ENCODE assay signal across 21 cellular contexts in the genomic region with DNA sequence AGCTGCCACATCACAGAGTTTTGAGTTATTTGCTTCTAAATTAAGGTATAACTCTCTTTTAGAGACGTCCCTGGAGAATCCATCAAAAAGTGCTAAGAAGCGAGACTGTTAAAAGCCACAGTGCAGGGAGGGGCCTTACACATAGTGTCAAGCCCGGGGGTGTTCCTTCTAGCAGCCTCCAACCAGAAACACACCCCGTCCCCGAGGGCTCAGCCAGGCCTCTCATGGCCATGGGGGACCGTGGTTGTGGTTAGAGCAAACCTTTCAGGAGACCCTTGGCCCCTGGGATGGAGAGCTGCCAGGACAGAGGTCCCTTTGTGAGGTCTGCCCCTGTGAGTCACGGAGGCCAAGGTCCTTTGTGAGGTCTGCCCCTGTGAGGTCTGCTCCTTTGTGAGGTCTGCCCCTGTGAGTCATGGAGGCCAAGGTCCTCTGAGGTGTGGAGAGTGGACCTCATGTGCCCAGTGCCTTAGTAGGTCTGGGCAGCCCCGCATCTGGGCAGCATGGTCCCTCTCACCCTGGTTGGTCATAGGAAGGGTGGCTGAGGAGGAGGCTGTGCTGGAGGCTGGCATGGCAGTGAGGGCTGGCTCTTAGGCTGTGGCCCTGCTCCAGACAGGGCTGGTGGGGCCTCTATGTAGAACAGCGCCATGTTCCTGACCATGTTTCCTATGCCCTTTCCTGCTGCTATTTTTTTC. TPM values are rescaled to one million over a fixed set of nuclear protein-coding genes. Genes with fewer than 3 reads are reported as not detected.
DNase-seq lines count a peak whose midpoint lies in the region; ATAC-seq, FAIRE-seq and TF ChIP-seq lines count a peak whose summit lies in the region.
"Had no signal": no experiment of that assay in that cellular context is flagged by ENCODE, and none has a peak within 500 bp of the region (broad histone marks: within the 10 kb centered on the region; RNA-seq: fewer than 3 reads in every experiment).

No MANE protein-coding gene starts in this region.

- TF ChIP-seq CTCF in right atrium auricular region (IDR thresholded peaks at IDR 0.05) (no peak), kidney (IDR thresholded peaks at IDR 0.05; ENCODE audit: borderline replicate concordance, extremely low read depth, insufficient read depth) (no peak)

- no peak overlapping the region for H3K9ac ChIP-seq in kidney (ENCODE audit: low read length in 2 of 2)

- no peak overlapping the region for H3K27ac ChIP-seq in right atrium auricular region
- H3K27ac ChIP-seq in SJSA1 = peak overlapping the region; percentile 22
- H3K27ac ChIP-seq in kidney (ENCODE audit: low read depth in 2 of 2, low read length in 2 of 2) = no peak overlapping the region
- peak overlapping the region; percentile 53 for H3K27ac ChIP-seq in substantia nigra (ENCODE audit: low read depth, low read length, poor library complexity, severe bottlenecking)
- H3K27ac ChIP-seq: ascending aorta, sigmoid colon, upper lobe of left lung had no signal

- no peaks in the 10 kb centered on the region for H3K36me3 ChIP-seq in right atrium auricular region
- peaks cover 49% of the 10 kb centered on the region for H3K36me3 ChIP-seq in SJSA1
- H3K36me3 ChIP-seq in kidney (ENCODE audit: control insufficient read depth in 1 of 2, insufficient read depth in 2 of 2, low read length in 2 of 2) = no peaks in the 10 kb centered on the region
- H3K36me3 ChIP-seq: ascending aorta, sigmoid colon, upper lobe of left lung had no signal

- no peaks in the 10 kb centered on the region for H3K27me3 ChIP-seq in right atrium auricular region
- no peaks in the 10 kb centered on the region for H3K27me3 ChIP-seq in SJSA1 (replicated peaks)
- H3K27me3 ChIP-seq: ascending aorta, sigmoid colon had no signal

- intact Hi-C loops in Right ventricle myocardium superior (cut with DNase I) (no loop called here), kidney (cut with DNase I) (no loop called here)

- no peak for FAIRE-seq in kidney (lab: Jason Lieb, UNC)
- FAIRE-seq: A204.1 had no signal

- H3K4me1 ChIP-seq in right atrium auricular region = peaks cover 0 to 12% of the 10 kb centered on the region in 2 donors
- peaks cover 85% of the 10 kb centered on the region for H3K4me1 ChIP-seq in SJSA1 (replicated peaks)
- no peaks in the 10 kb centered on the region for H3K4me1 ChIP-seq in kidney (ENCODE audit: control insufficient read depth in 1 of 2, insufficient read depth in 1 of 2, low read depth in 1 of 2, low read length in 2 of 2)

- ATAC-seq in Right ventricle myocardium superior (ENCODE audit: poor library complexity) (no peak), GM21381 (IDR thresholded peaks at IDR 0.05; ENCODE audit: unreplicated experiment) (no peak)
- ATAC-seq: activated CD8-positive, alpha-beta T cell treated with anti-CD3 and anti-CD28 coated beads for 36 hours; activated T-cell treated with anti-CD3 and anti-CD28 coated beads, Interleukin-2, amount 50 U/mL, for 4 hours had no signal

- DNase-seq in Right ventricle myocardium superior (peak; percentile 36), right atrium auricular region (ENCODE audit: low spot score) (no peak), SJSA1 (ENCODE audit: low read depth in 1 of 2, low spot score in 2 of 2) (peak; percentile 94 to 99), kidney (peak; percentile 46), substantia nigra (lab: John Stamatoyannopoulos, UW) (no peak), NCI-H187 (lab: John Stamatoyannopoulos, UW) (no peak), DMS153 treated with DMSO at 0.1 percent for 48 hours (lab: John Stamatoyannopoulos, UW; ENCODE audit: unreplicated experiment) (no peak)
- DNase-seq: activated B cell treated with CpG ODN at 0.5 μM for 24 hours; activated CD8-positive, alpha-beta T cell treated with anti-CD3 and anti-CD28 coated beads for 36 hours; activated naive CD4-positive, alpha-beta T cell treated with anti-CD3 and anti-CD28 coated beads, Interleukin-2, amount 50 U/mL, for 16 hours; activated T-cell treated with anti-CD3 and anti-CD28 coated beads, Interleukin-2, amount 50 U/mL, for 4 hours; effector memory CD4-positive, alpha-beta T cell; Kasumi-1; NCI-H1417; NCI-H2171; sigmoid colon; upper lobe of left lung had no signal

- no peak overlapping the region for H3K4me3 ChIP-seq in right atrium auricular region
- H3K4me3 ChIP-seq in SJSA1 = no peak overlapping the region
- no peak overlapping the region for H3K4me3 ChIP-seq in kidney (ENCODE audit: low read length in 2 of 2)
- H3K4me3 ChIP-seq: ascending aorta, lung, sigmoid colon, upper lobe of left lung had no signal

- H3K9me3 ChIP-seq in right atrium auricular region (no peaks in the 10 kb centered on the region), SJSA1 (replicated peaks) (no peaks in the 10 kb centered on the region), kidney (ENCODE audit: control insufficient read depth in 1 of 2, low read length in 2 of 2) (no peaks in the 10 kb centered on the region)
- H3K9me3 ChIP-seq: ascending aorta, sigmoid colon, upper lobe of left lung had no signal

RNA-seq across cellular contexts. Expression of gene GNAZ, which starts 5.4 kb away (rescaled TPM):
- 3.1 TPM for total RNA-seq in Right ventricle myocardium superior
- total RNA-seq in right atrium auricular region = 1 to 10 TPM; 1.9 to 3.2 TPM
- 68.9 and 82.5 TPM in 2 replicates for total RNA-seq in SJSA1 (2014; rRNA removed; shearing (Covaris generic))
- total RNA-seq in kidney = 5.7 TPM
- 3.7 TPM for polyA plus RNA-seq in kidney (ENCODE audit: insufficient read depth, low read depth, low replicate concordance)

Comparison
In these comparisons a context has a peak if more than half of its experiments do, and no peak if none do; other contexts are left out.
1. DNase-seq: peak in Right ventricle myocardium superior (single experiment), SJSA1 (2 of 2) and kidney (single experiment); none in right atrium auricular region (single experiment), substantia nigra (0 of 49), NCI-H187 (0 of 2) and DMS153 treated with DMSO at 0.1 percent for 48 hours (single experiment).
2. H3K27ac ChIP-seq: peak in SJSA1 (single experiment) and substantia nigra (single experiment); none in right atrium auricular region (0 of 2) and kidney (0 of 2).
3. RNA of gene GNAZ, which starts 5.4 kb away (total RNA-seq): 68.9 to 82.5 TPM in SJSA1; 5.7 TPM in kidney (single experiment), 1.9 to 3.2 TPM in right atrium auricular region and 3.1 TPM in Right ventricle myocardium superior (single experiment); every median in the first group is over 10 times any median in the second.